ENCODE assay signal across 8 cellular contexts in genomic region chr15:40047413-40048154, GRCh38. TPM values are rescaled to one million over a fixed set of nuclear protein-coding genes. Genes with fewer than 3 reads are reported as not detected.
A peak's percentile ranks its signal among the peaks of the same experiment; 100 is the strongest.
DNase-seq lines count a peak whose midpoint lies in the region; ATAC-seq, FAIRE-seq and TF ChIP-seq lines count a peak whose summit lies in the region.

No MANE protein-coding gene starts in this region.

- in situ Hi-C loops in astrocyte of the spinal cord (cut with HindIII; ENCODE audit: low sequenced_read_pairs) (no loop called here), HepG2 (cut with HindIII; ENCODE audit: extremely low pct_ligation_motif_present, low pct_unique_long_range_greater_than_20kb) (loop anchor here (5.0 to 10.0 kb wide), 3 partner anchors 65 to 225 kb away; partner anchors contain the start of gene BUB1B)

- POLR2A ChIA-PET in AG04450 (lab: Yijun Ruan, JAX) (interaction anchor here (0.6 to 2.1 kb wide), 8 partner anchors 45 to 113 kb away, joined by 3 to 10 read pairs (median 4); partner anchors contain the start of genes BMF and BUB1B), HepG2 (lab: Yijun Ruan, JAX) (interaction anchor here (0.6 to 3.3 kb wide), 14 partner anchors 9 to 65 kb away, joined by 3 to 35 read pairs (median 5); partner anchors contain the start of gene BMF)

- H3K27me3 ChIP-seq in AG04450 (ENCODE audit: control insufficient read depth, insufficient read depth, low read length) (no peaks in the 10 kb centered on the region), HepG2 (ENCODE audit: control insufficient read depth in 1 of 2, insufficient read depth in 2 of 2, low read length in 2 of 2) (no peaks in the 10 kb centered on the region)

- intact Hi-C loops in HepG2 (cut with micrococcal nuclease; ENCODE audit: unreplicated experiment), result loop anchor here (5.0 kb wide), 1 partner anchor 115 kb away; the partner anchor contains the start of gene BUB1B

- peaks cover 50% of the 10 kb centered on the region for H3K4me1 ChIP-seq in HepG2 (ENCODE audit: insufficient read depth, low read length)

- peak overlapping the region; percentile 13 for H3K4me2 ChIP-seq in HepG2 (ENCODE audit: low read depth, low read length)

- TF ChIP-seq EP300 in HepG2 (IDR thresholded peaks at IDR 0.05; ENCODE audit: low read depth in 2 of 2, low read length in 2 of 2) (no peak), HepG2 (CRISPR knock-in tag; IDR thresholded peaks at IDR 0.05; ENCODE audit: borderline replicate concordance) (no peak)

- H2AFZ ChIP-seq in HepG2 (ENCODE audit: low read length), result no peak overlapping the region

- DNase-seq in AG04450 (ENCODE audit: low read depth, low spot score) (no peak), SIG-M5 (lab: John Stamatoyannopoulos, UW) (peak; percentile 30), astrocyte of the spinal cord (ENCODE audit: low read depth, low spot score) (peak; percentile 92), HepG2 (ENCODE audit: low spot score) (no peak)
- DNase-seq in stimulated activated CD8-positive, alpha-beta memory T cell treated with anti-CD3 and anti-CD28 coated beads, Interleukin-7, amount 100 ng/mL, for 24 hours (ENCODE audit: low read depth), result peak; percentile 34

- no peak for FAIRE-seq in HepG2 (lab: Jason Lieb, UNC)

- CTCF ChIA-PET in AG04450 (lab: Charles Lee) (interaction anchor here (0.5 to 5.6 kb wide), 6 partner anchors 51 to 271 kb away, joined by 3 to 100 read pairs (median 6); partner anchors contain the start of gene BMF), HepG2 (lab: Yijun Ruan, JAX; ENCODE audit: low intra/inter-chr PET ratio, low total read pairs) (no interaction called here)

- TF ChIP-seq CTCF in AG04450 (IDR thresholded peaks at IDR 0.05; ENCODE audit: low read depth, low read length) (no peak), astrocyte of the spinal cord (IDR thresholded peaks at IDR 0.05; ENCODE audit: low read depth, low read length) (no peak), HepG2 (CRISPR knock-in tag; IDR thresholded peaks at IDR 0.05) (no peak)

- TF ChIP-seq RAD21 in HepG2 (CRISPR knock-in tag; IDR thresholded peaks at IDR 0.05), result no peak

- H3K27ac ChIP-seq in AG04450 (ENCODE audit: low read depth, low read length) (peak overlapping the region; percentile 43), HepG2 (ENCODE audit: extremely low read length, insufficient read depth, low read length) (no peak overlapping the region)

- TF ChIP-seq POLR2A in HepG2 (IDR thresholded peaks at IDR 0.05; ENCODE audit: insufficient read depth in 1 of 2, low read depth in 2 of 2, low read length in 2 of 2), result no peak

- H3K36me3 ChIP-seq in HepG2 (replicated peaks in 1 of 2; ENCODE audit: control insufficient read depth in 1 of 2, insufficient read depth in 2 of 2, low read length in 2 of 2), result no peaks in the 10 kb centered on the region

- no peaks in the 10 kb centered on the region for H3K9me3 ChIP-seq in AG04450 (ENCODE audit: control insufficient read depth, insufficient read depth, low read length)
- H3K9me3 ChIP-seq in HepG2 (ENCODE audit: low read length), result no peaks in the 10 kb centered on the region

- no peak overlapping the region for H3K9ac ChIP-seq in HepG2 (ENCODE audit: insufficient read depth, low read depth, low read length)

- no peaks in the 10 kb centered on the region for H3K79me2 ChIP-seq in HepG2 (ENCODE audit: insufficient read depth, low read length)

- ATAC-seq in GM18873 (IDR thresholded peaks at IDR 0.05; ENCODE audit: low FRiP score, unreplicated experiment) (peak; percentile 51), HG03280 (IDR thresholded peaks at IDR 0.05; ENCODE audit: unreplicated experiment) (peak; percentile 41), HepG2 (peak; percentile 33), HG02970 (IDR thresholded peaks at IDR 0.05; ENCODE audit: low FRiP score, unreplicated experiment) (no peak)

- H3K4me3 ChIP-seq in AG04450 (ENCODE audit: low read depth, low read length) (no peak overlapping the region), astrocyte of the spinal cord (ENCODE audit: low read depth, low read length) (no peak overlapping the region), HepG2 (replicated peaks in 1 of 3; ENCODE audit: insufficient read depth in 1 of 3, low read depth in 2 of 3, low read length in 3 of 3) (no peak overlapping the region)

- WGBS in HepG2 (ENCODE audit: low lambda C conversion rate), result 64% methylated on average over 11 of the region's 15 CpGs

- no TSS peak for BruUV-seq in HepG2 (replicated peaks; lab: Mats Ljungman, UMichigan)

- no peaks in the 10 kb centered on the region for H4K20me1 ChIP-seq in HepG2 (ENCODE audit: insufficient read depth, low read length)

TF ChIP-seq in HepG2, 621 proteins besides CTCF, POLR2A, EP300 and RAD21 (continues in another document):
- no peak for TF ChIP-seq PAXIP1 (CRISPR knock-in tag; conservative IDR thresholded peaks at IDR 0.05)
- peak; percentile 78; the same call in 1 of the 2 replicates for TF ChIP-seq PATZ1 (CRISPR knock-in tag; IDR thresholded peaks at IDR 0.05)
- no peak for TF ChIP-seq SOX6 (IDR thresholded peaks at IDR 0.05)
- TF ChIP-seq SOX6 (CRISPR knock-in tag; IDR thresholded peaks at IDR 0.05), result 0 out of 2 replicates have a peak, but pooled peaks have one; percentile 35

RNA-seq across cellular contexts. Expression of gene SRP14, which starts 8.6 kb away (rescaled TPM):
- 426 and 559 TPM in 2 replicates for polyA plus RNA-seq in AG04450 (2011; rRNA removed)
- polyA minus RNA-seq in AG04450 (2011; rRNA and poly(A)+ RNA removed), result 124 and 136 TPM in 2 replicates
- 208 and 346 TPM in 2 replicates for total RNA-seq in HepG2 (2016; rRNA removed; fragmentation: Illumina TruSeq; extraction: Trizol)
- 41.2 and 44.6 TPM in 2 replicates for total RNA-seq in HepG2 (2016; cell fraction: cytosol; rRNA removed; fragmentation: Illumina TruSeq; extraction: Trizol; ENCODE audit: low read depth)
- 215 and 364 TPM in 2 replicates for total RNA-seq in HepG2 (2016; cell fraction: insoluble cytoplasmic fraction; rRNA removed; fragmentation: Illumina TruSeq; extraction: Trizol)
- total RNA-seq in HepG2 (2016; cell fraction: membrane; rRNA removed; fragmentation: Illumina TruSeq; extraction: Trizol), result 66.6 and 67.3 TPM in 2 replicates
- total RNA-seq in HepG2 (2016; cell fraction: nucleus; rRNA removed; fragmentation: Illumina TruSeq; extraction: Trizol), result 83.4 and 83.7 TPM in 2 replicates
- polyA plus RNA-seq in HepG2 (2011; rRNA removed), result 257 and 356 TPM in 2 replicates
- polyA plus RNA-seq in HepG2 (2011; cell fraction: cytosol; rRNA removed), result 182 and 220 TPM in 2 replicates
- polyA plus RNA-seq in HepG2 (2011; cell fraction: nucleus; rRNA removed), result 51.4 and 52.1 TPM in 2 replicates
- polyA plus RNA-seq in HepG2 (2012), result 184 and 206 TPM in 2 replicates
- polyA plus RNA-seq in HepG2 (2016; cell fraction: cytosol; fragmentation: Illumina TruSeq; extraction: Trizol; ENCODE audit: low read depth), result 72.3 and 76.1 TPM in 2 replicates
- 607 and 646 TPM in 2 replicates for polyA plus RNA-seq in HepG2 (2016; cell fraction: insoluble cytoplasmic fraction; fragmentation: Illumina TruSeq; extraction: Trizol; ENCODE audit: low read depth)
- 102 TPM in 2 replicates for polyA plus RNA-seq in HepG2 (2016; cell fraction: membrane; fragmentation: Illumina TruSeq; extraction: Trizol; ENCODE audit: low read depth)
- polyA plus RNA-seq in HepG2 (2016; cell fraction: nucleus; fragmentation: Illumina TruSeq; extraction: Trizol; ENCODE audit: insufficient read depth, low read depth), result 218 and 240 TPM in 2 replicates
- polyA minus RNA-seq in HepG2 (2011; rRNA and poly(A)+ RNA removed; ENCODE audit: low replicate concordance), result 39.8 and 85.1 TPM in 2 replicates
- 43.2 and 55.2 TPM in 2 replicates for polyA minus RNA-seq in HepG2 (2011; cell fraction: cytosol; rRNA and poly(A)+ RNA removed)
- 31.1 and 41.5 TPM in 2 replicates for polyA minus RNA-seq in HepG2 (2011; cell fraction: nucleus; rRNA and poly(A)+ RNA removed)

Comparison
In these comparisons a context has a peak if more than half of its experiments do, and no peak if none do; other contexts are left out.
1. DNase-seq: peak in SIG-M5 (single experiment), astrocyte of the spinal cord (single experiment) and stimulated activated CD8-positive, alpha-beta memory T cell treated with anti-CD3 and anti-CD28 coated beads, Interleukin-7, amount 100 ng/mL, for 24 hours (single experiment); none in AG04450 (single experiment) and HepG2 (single experiment).